Comparison of ENCODE assay signal across 7 cellular contexts in genomic region chr1:153670859-153671622, GRCh38.
DNase-seq lines count a peak whose midpoint lies in the region; ATAC-seq and TF ChIP-seq lines count a peak whose summit lies in the region.

Gene ILF2, minus strand, starts transcription at chr1:153670993. Its CDS starts 71 bp downstream, at chr1:153670922.

- TF ChIP-seq POLR2A in GM18505 (IDR thresholded peaks at IDR 0.05; ENCODE audit: borderline replicate concordance, extremely low read depth, insufficient read depth, insufficient read length) = peak; percentile 88

- ATAC-seq in GM18505 (IDR thresholded peaks at IDR 0.05; ENCODE audit: unreplicated experiment) (peak; percentile 92), HG02973 (IDR thresholded peaks at IDR 0.05; ENCODE audit: unreplicated experiment) (peak; percentile 84)

- DNase-seq in NCI-H1930 (lab: John Stamatoyannopoulos, UW) (peak; percentile 96 to 98), T-helper 22 cell (ENCODE audit: low read depth) (peak; percentile 96), astrocyte of the hippocampus (ENCODE audit: low read depth, low spot score) (peak; percentile 99), hippocampal formation (lab: John Stamatoyannopoulos, UW) (peak; percentile 90 to 99), retina (peak; percentile 98)

Comparison
In these comparisons a context has a peak if more than half of its experiments do, and no peak if none do; other contexts are left out.
1. Peak in every context shown above with its lines: DNase-seq and ATAC-seq.